Comparison of ENCODE assay signal across 9 cellular contexts in the genomic region with DNA sequence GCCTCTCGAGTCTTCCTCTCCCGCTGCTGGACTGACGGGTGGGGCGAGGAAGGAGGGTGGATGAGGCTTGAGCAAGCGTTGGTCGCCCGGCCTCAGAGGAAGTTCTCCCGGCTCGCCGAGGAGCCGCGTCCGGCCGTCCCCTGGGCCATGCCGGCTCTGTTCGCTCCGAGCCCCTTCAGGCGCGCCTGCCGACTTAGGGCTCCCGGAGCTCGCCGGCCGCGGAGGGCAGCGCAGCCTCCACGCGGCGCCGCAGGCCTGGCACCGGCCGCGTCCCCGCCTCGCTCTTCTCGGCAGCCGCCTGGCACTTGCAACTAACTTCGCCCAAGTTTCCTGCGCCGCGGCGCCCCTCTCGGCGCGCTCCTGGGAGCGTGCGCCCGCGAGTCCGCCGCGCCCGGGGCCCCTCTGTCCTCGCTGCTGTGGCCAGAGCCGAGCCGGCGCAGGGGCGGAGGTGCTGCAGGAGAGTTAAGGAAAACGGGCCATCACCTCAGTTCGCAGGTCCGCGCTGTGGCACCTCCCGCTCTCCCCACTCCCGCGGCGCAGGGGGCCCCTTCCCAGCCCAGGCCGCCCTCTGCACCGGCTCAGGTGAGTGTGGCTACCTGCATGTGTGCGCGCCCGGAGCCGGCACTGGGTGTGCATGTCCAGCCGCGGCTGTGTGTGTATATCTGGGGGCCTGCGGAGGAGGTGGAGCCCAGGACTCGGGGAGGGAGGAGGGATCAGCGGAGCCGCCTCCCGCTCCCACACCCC. TPM values are rescaled to one million over a fixed set of nuclear protein-coding genes. Genes with fewer than 3 reads are reported as not detected.
A peak's percentile ranks its signal among the peaks of the same experiment; 100 is the strongest.
DNase-seq lines count a peak whose midpoint lies in the region; ATAC-seq, FAIRE-seq and TF ChIP-seq lines count a peak whose summit lies in the region.
"Had no signal": no experiment of that assay in that cellular context is flagged by ENCODE, and none has a peak within 500 bp of the region (broad histone marks: within the 10 kb centered on the region; RNA-seq: fewer than 3 reads in every experiment).

No MANE protein-coding gene starts in this region.

- H3K4me1 ChIP-seq in Caco-2 (no peaks in the 10 kb centered on the region), IMR-90 (ENCODE audit: control insufficient read depth, insufficient read depth, low read length) (peaks cover 3% of the 10 kb centered on the region; the same call in 1 of the 2 replicates), K562 (replicated peaks in 1 of 2; ENCODE audit: control insufficient read depth in 2 of 2, insufficient read depth in 2 of 2, low read length in 2 of 2) (peaks cover 0 to 31% of the 10 kb centered on the region in 2 experiments; a peak in 2 of 5 replicates)

- H3K56ac ChIP-seq in IMR-90 (ENCODE audit: extremely low read depth, insufficient read depth, low read length) = no peak overlapping the region

- dilution Hi-C loops in IMR-90 (cut with HindIII; ENCODE audit: low sequenced_read_pairs, unreplicated experiment) = no loop called here

- H3K27ac ChIP-seq in IMR-90 (ENCODE audit: insufficient read depth, low read length) (no peak overlapping the region), K562 (ENCODE audit: extremely low read depth, low read depth, low read length) (no peak overlapping the region), substantia nigra (ENCODE audit: low read depth, low read length, poor library complexity, severe bottlenecking) (peak overlapping the region; percentile 35)

- no peaks in the 10 kb centered on the region for H3K79me1 ChIP-seq in IMR-90 (ENCODE audit: low read depth in 1 of 2, low read length in 2 of 2)

- no peak overlapping the region for H3K23ac ChIP-seq in IMR-90 (ENCODE audit: low read depth, low read length)

- TF ChIP-seq POLR2A in IMR-90 (IDR thresholded peaks at IDR 0.05; ENCODE audit: low read depth, low read length) (no peak), K562 (conservative IDR thresholded peaks at IDR 0.05) (no peak)

- no peak for TF ChIP-seq EP300 in K562 (IDR thresholded peaks at IDR 0.05; ENCODE audit: low read length)

- H4K20me1 ChIP-seq in IMR-90 (ENCODE audit: insufficient read depth, low read length) = 0 out of 2 replicates have a peak, but pooled peaks cover 8% of the 10 kb centered on the region
- no peaks in the 10 kb centered on the region for H4K20me1 ChIP-seq in K562 (replicated peaks; ENCODE audit: control insufficient read depth, insufficient read depth, low read length)

- no peak overlapping the region for H2BK120ac ChIP-seq in IMR-90 (ENCODE audit: low read depth, low read length)

- H2BK20ac ChIP-seq in IMR-90 (ENCODE audit: low read depth, low read length) = no peak overlapping the region

- H2BK5ac ChIP-seq in IMR-90 (ENCODE audit: low read depth, low read length, poor library complexity, severe bottlenecking) = no peak overlapping the region

- no peak overlapping the region for H3K4ac ChIP-seq in IMR-90 (ENCODE audit: low read depth, low read length)

- no peaks in the 10 kb centered on the region for H3K36me3 Mint-ChIP-seq in Caco-2 (ENCODE audit: insufficient read depth, unreplicated experiment)
- H3K36me3 Mint-ChIP-seq: memory B cell had no signal

- TF ChIP-seq CTCF in Caco-2 (IDR thresholded peaks at IDR 0.05; ENCODE audit: insufficient read depth in 1 of 2, low read depth in 1 of 2, low read length in 1 of 2, severe bottlenecking in 1 of 2, unreplicated experiment in 1 of 2) = no peak
- TF ChIP-seq CTCF in IMR-90 (conservative IDR thresholded peaks at IDR 0.05; ENCODE audit: low read depth, low read length) = no peak
- TF ChIP-seq CTCF in K562 (IDR thresholded peaks at IDR 0.05 in 2 of 3, conservative IDR thresholded peaks at IDR 0.05 in 1 of 3; ENCODE audit: insufficient read depth in 2 of 3, low read depth in 1 of 3, low read length in 3 of 3) = no peak

- no peaks in the 10 kb centered on the region for H3K9me1 ChIP-seq in IMR-90 (ENCODE audit: insufficient read depth, low read length)
- H3K9me1 ChIP-seq in K562 (ENCODE audit: control insufficient read depth, insufficient read depth, low read length) = no peaks in the 10 kb centered on the region

- H3K79me2 ChIP-seq in K562 (ENCODE audit: control insufficient read depth, insufficient read depth, low read length) = no peaks in the 10 kb centered on the region

- no peak for TF ChIP-seq RAD21 in IMR-90 (IDR thresholded peaks at IDR 0.05; ENCODE audit: low read length)
- no peak for TF ChIP-seq RAD21 in K562 (CRISPR knock-in tag; conservative IDR thresholded peaks at IDR 0.05 in 1 of 2, IDR thresholded peaks at IDR 0.05 in 1 of 2)

- intact Hi-C loops in Caco-2 (cut with micrococcal nuclease; ENCODE audit: unreplicated experiment) (no loop called here), IMR-90 (cut with micrococcal nuclease) (loop anchor here (10.0 kb wide), 1 partner anchor 692 kb away; no protein-coding TSS in a partner anchor), K562 (cut with micrococcal nuclease) (no loop called here)

- no peak for FAIRE-seq in K562 (lab: Jason Lieb, UNC)

- DNase-seq in Caco-2 (peak in 1 of 2 experiments; percentile 30), IMR-90 (peak; percentile 46), K562 (ENCODE audit: extremely low read depth in 1 of 4, low spot score in 3 of 4) (no peak), left kidney (ENCODE audit: low read depth, low spot score) (peak; percentile 85), substantia nigra (lab: John Stamatoyannopoulos, UW) (peak in 32 of 49 donors; percentile 6 to 74 (median 50)), NCI-H1048 (lab: John Stamatoyannopoulos, UW) (no peak), NCI-H1436 treated with DMSO at 0.1 percent for 48 hours (lab: John Stamatoyannopoulos, UW) (no peak), cerebellum (ENCODE audit: low spot score) (no peak)

- H3K4me3 Mint-ChIP-seq in Caco-2 (ENCODE audit: unreplicated experiment) = peak overlapping the region; percentile 60

- H3K9me3 ChIP-seq in Caco-2 = no peaks in the 10 kb centered on the region
- peaks cover 7% of the 10 kb centered on the region; the same call in 1 of the 2 replicates for H3K9me3 ChIP-seq in IMR-90 (ENCODE audit: control insufficient read depth, insufficient read depth, low read length)
- no peaks in the 10 kb centered on the region for H3K9me3 ChIP-seq in K562 (replicated peaks; ENCODE audit: control insufficient read depth, insufficient read depth, low read depth, low read length)

- H3K9ac ChIP-seq in IMR-90 (ENCODE audit: low read depth, low read length) (no peak overlapping the region), K562 (ENCODE audit: insufficient read depth in 1 of 2, low read depth in 2 of 2, low read length in 2 of 2) (peak overlapping the region in 1 of 2 experiments; percentile 26; a peak in 1 of 4 replicates)

- no peak overlapping the region for H3K27ac Mint-ChIP-seq in Caco-2 (ENCODE audit: unreplicated experiment)
- H3K27ac Mint-ChIP-seq: memory B cell had no signal

- no peak overlapping the region for H2BK15ac ChIP-seq in IMR-90 (ENCODE audit: low read depth, low read length)

- POLR2A ChIA-PET in Caco-2 (lab: Charles Lee) (no interaction called here), IMR-90 (lab: Charles Lee; ENCODE audit: unreplicated experiment) (no interaction called here), K562 (lab: Yijun Ruan, JAX) (interaction anchor here (0.6 kb wide), 1 partner anchor 52 kb away, joined by 3 read pairs; no protein-coding TSS in a partner anchor)

- H4K91ac ChIP-seq in IMR-90 (ENCODE audit: insufficient read depth, low read depth, low read length) = no peak overlapping the region

- H3K27me3 ChIP-seq in Caco-2 (replicated peaks; ENCODE audit: control insufficient read depth, insufficient read depth, low read length) (peaks cover 2% of the 10 kb centered on the region), IMR-90 (ENCODE audit: control insufficient read depth, insufficient read depth, low read length) (peaks cover 76% of the 10 kb centered on the region), K562 (ENCODE audit: control insufficient read depth in 2 of 2, insufficient read depth in 2 of 2, low read length in 2 of 2) (peaks cover 13 to 27% of the 10 kb centered on the region in 2 experiments; a peak in 4 of 5 replicates)

- H3K18ac ChIP-seq in IMR-90 (ENCODE audit: low read depth, low read length) = no peak overlapping the region

- no peak overlapping the region for H2AK5ac ChIP-seq in IMR-90 (ENCODE audit: low read depth, low read length)

- 0% methylated on average over 34 of the region's 79 CpGs; no CpG with 5 or more reads in 1 of the 2 experiments for WGBS in IMR-90 (ENCODE audit: extremely low coverage in 2 of 2, insufficient read length in 1 of 2), 2 experiments
- WGBS in K562 (ENCODE audit: insufficient coverage, low coverage, missing lambda C conversion rate) = 0% methylated on average over 1 of the region's 79 CpGs

- H3K9me3 Mint-ChIP-seq in Caco-2 (ENCODE audit: unreplicated experiment) = no peaks in the 10 kb centered on the region
- H3K9me3 Mint-ChIP-seq: memory B cell had no signal

- no peak overlapping the region for H4K8ac ChIP-seq in IMR-90 (ENCODE audit: low read depth in 2 of 2, low read length in 2 of 2)

- H3K14ac ChIP-seq in IMR-90 (replicated peaks; ENCODE audit: low read depth, low read length) = no peak overlapping the region

- H3K36me3 ChIP-seq in Caco-2 (ENCODE audit: control insufficient read depth, insufficient read depth, low read length) = no peaks in the 10 kb centered on the region
- H3K36me3 ChIP-seq in IMR-90 (ENCODE audit: control insufficient read depth, insufficient read depth, low read length) = no peaks in the 10 kb centered on the region
- H3K36me3 ChIP-seq in K562 (ENCODE audit: control insufficient read depth, insufficient read depth, low read length) = no peaks in the 10 kb centered on the region

- in situ Hi-C loops in IMR-90 (cut with MboI; ENCODE audit: low sequenced_read_pairs) = no loop called here
- in situ Hi-C loops in K562 (cut with MboI) = no loop called here

- H2AK9ac ChIP-seq in IMR-90 (replicated peaks; ENCODE audit: low read depth, low read length, poor library complexity) = no peak overlapping the region

- H4K5ac ChIP-seq in IMR-90 (ENCODE audit: low read depth, low read length) = no peak overlapping the region

- H3K27me3 Mint-ChIP-seq in Caco-2 (ENCODE audit: insufficient read depth, unreplicated experiment) = peaks cover 21% of the 10 kb centered on the region

- H3K4me1 Mint-ChIP-seq in Caco-2 (ENCODE audit: low read depth, unreplicated experiment) = no peaks in the 10 kb centered on the region

- H2AFZ ChIP-seq in IMR-90 (replicated peaks; ENCODE audit: low read length, poor library complexity) (peak overlapping the region; percentile 27), K562 (ENCODE audit: low read depth, low read length) (no peak overlapping the region)

- CTCF ChIA-PET in Caco-2 (lab: Charles Lee) (no interaction called here), IMR-90 (lab: Yijun Ruan, JAX) (no interaction called here), K562 (lab: Yijun Ruan, JAX; ENCODE audit: low intra/inter-chr PET ratio) (no interaction called here)

- H3K4me3 ChIP-seq in Caco-2 (ENCODE audit: low read depth, low read length) (peak overlapping the region; percentile 34), IMR-90 (ENCODE audit: insufficient read depth, low read depth, low read length) (no peak overlapping the region), K562 (no peak overlapping the region)

- H3K4me2 ChIP-seq in IMR-90 (ENCODE audit: low read depth, low read length) = peak overlapping the region; percentile 37; the same call in 1 of the 2 replicates
- no peak overlapping the region for H3K4me2 ChIP-seq in K562 (ENCODE audit: insufficient read depth, low read length)

- BruUV-seq in Caco-2 (replicated peaks; lab: Mats Ljungman, UMichigan) (no TSS peak), IMR-90 (replicated peaks; lab: Mats Ljungman, UMichigan) (no TSS peak), K562 (replicated peaks; lab: Mats Ljungman, UMichigan) (no TSS peak)

- ATAC-seq in IMR-90 (ENCODE audit: low read depth) = peak; percentile 62
- ATAC-seq in K562 = peak; percentile 27; the same call in 2 of the 3 replicates

RNA-seq across cellular contexts. Expression of gene SOX21, which starts 0.6 kb away (rescaled TPM):
- total RNA-seq in Caco-2 (2022) (0.14 TPM in 1 of 2 replicates, not detected in the other), IMR-90 (2012; rRNA removed) (not detected in 2 replicates), K562 (2014; rRNA removed) (not detected in 2 replicates), K562 (2014; rRNA removed; fragmentation: Illumina TruSeq; extraction: Trizol) (not detected in 2 replicates), K562 (2015; rRNA removed; fragmentation: Illumina TruSeq; extraction: Trizol) (0.07 and 0.08 TPM in 2 replicates), K562 (2021) (not detected in 2 replicates), cerebellum (2.6 TPM)
- polyA plus RNA-seq in IMR-90 (2012; rRNA removed) (not detected in 2 replicates), K562 (2011; rRNA removed) (not detected in 2 replicates), K562 (2014; fragmentation: Illumina TruSeq; extraction: Trizol) (not detected in 2 replicates), K562 (2014; fragmentation: Nextera tagmentation; extraction: Ambion mirVana) (not detected), K562 (2014; rRNA removed) (0.04 TPM in 1 of 2 replicates, not detected in the other)
- not detected in 2 replicates for polyA plus RNA-seq in IMR-90 (2012; cell fraction: cytosol; rRNA removed)
- polyA plus RNA-seq in IMR-90 (2012; cell fraction: nucleus; rRNA removed; ENCODE audit: low replicate concordance) = not detected in 2 replicates
- not detected in 2 replicates for total RNA-seq in K562 (2011; cell fraction: chromatin; rRNA removed; ENCODE audit: low replicate concordance)
- 0.17 TPM in 1 of 2 replicates, not detected in the other for total RNA-seq in K562 (2011; cell fraction: nucleolus; rRNA removed)
- 0.23 TPM in 1 of 2 replicates, not detected in the other for total RNA-seq in K562 (2011; cell fraction: nucleoplasm; rRNA removed)
- 0.01 TPM in 1 of 2 replicates, not detected in the other for polyA plus RNA-seq in K562 (2011; cell fraction: cytosol; rRNA removed)
- 0.10 TPM in 1 of 2 replicates, not detected in the other for polyA plus RNA-seq in K562 (2011; cell fraction: nucleus; rRNA removed)
- 0.07 and 0.18 TPM in 2 replicates for polyA plus RNA-seq in K562 (2012)
- not detected in 2 replicates for polyA minus RNA-seq in K562 (2011; rRNA and poly(A)+ RNA removed)
- polyA minus RNA-seq in K562 (2011; cell fraction: cytosol; rRNA and poly(A)+ RNA removed) = not detected in 2 replicates
- polyA minus RNA-seq in K562 (2011; cell fraction: nucleus; rRNA and poly(A)+ RNA removed) = not detected in 2 replicates

Comparison
In these comparisons a context has a peak if more than half of its experiments do, and no peak if none do; other contexts are left out.
1. DNase-seq: peak in IMR-90 (single experiment), left kidney (single experiment) and substantia nigra (32 of 49); none in K562 (0 of 4), NCI-H1048 (single experiment), NCI-H1436 treated with DMSO at 0.1 percent for 48 hours (single experiment) and cerebellum (single experiment).